ENCODE assay signal across 1 cellular context in the genomic region with DNA sequence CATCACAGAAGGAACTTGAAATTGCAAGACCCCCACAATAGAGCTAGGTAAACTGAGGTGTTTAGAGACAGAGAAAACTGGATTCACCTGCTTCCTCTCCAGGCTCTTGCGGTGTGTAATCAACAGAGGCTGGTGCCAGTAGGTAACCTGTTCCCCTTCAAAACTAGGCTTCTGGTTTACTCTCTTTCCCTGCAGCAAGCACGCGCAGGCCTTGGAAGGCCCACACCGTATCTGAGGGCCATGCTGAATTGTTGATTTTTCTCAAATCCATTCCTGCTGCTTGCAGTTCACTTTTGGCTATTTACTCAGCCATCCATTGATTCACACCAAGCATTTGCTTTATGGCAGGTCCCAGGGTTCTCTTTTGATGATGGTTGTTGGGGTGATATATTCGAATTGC.
TF ChIP-seq lines count a peak whose summit lies in the region.

No MANE protein-coding gene starts in this region.

TF ChIP-seq in SK-N-SH, 30 proteins besides CTCF, POLR2A, EP300 and RAD21 (continued from another document):
- TF ChIP-seq REST (IDR thresholded peaks at IDR 0.05; ENCODE audit: low read depth, low read length) (no peak), YY1 (IDR thresholded peaks at IDR 0.05; ENCODE audit: low read depth) (no peak), FOSL2 (IDR thresholded peaks at IDR 0.05; ENCODE audit: borderline replicate concordance, low read depth) (no peak), TEAD4 (IDR thresholded peaks at IDR 0.05; ENCODE audit: borderline replicate concordance, insufficient read depth) (no peak), RCOR1 (IDR thresholded peaks at IDR 0.05; ENCODE audit: low read length) (no peak), TAF1 (IDR thresholded peaks at IDR 0.05; ENCODE audit: borderline replicate concordance, low read depth, low read length) (no peak), GATA2 (CRISPR knock-in tag; IDR thresholded peaks at IDR 0.05) (no peak), SIN3A (IDR thresholded peaks at IDR 0.05; ENCODE audit: borderline replicate concordance, low read depth, low read length) (no peak), TCF12 (IDR thresholded peaks at IDR 0.05) (no peak)
- TF ChIP-seq, protein P1, sequence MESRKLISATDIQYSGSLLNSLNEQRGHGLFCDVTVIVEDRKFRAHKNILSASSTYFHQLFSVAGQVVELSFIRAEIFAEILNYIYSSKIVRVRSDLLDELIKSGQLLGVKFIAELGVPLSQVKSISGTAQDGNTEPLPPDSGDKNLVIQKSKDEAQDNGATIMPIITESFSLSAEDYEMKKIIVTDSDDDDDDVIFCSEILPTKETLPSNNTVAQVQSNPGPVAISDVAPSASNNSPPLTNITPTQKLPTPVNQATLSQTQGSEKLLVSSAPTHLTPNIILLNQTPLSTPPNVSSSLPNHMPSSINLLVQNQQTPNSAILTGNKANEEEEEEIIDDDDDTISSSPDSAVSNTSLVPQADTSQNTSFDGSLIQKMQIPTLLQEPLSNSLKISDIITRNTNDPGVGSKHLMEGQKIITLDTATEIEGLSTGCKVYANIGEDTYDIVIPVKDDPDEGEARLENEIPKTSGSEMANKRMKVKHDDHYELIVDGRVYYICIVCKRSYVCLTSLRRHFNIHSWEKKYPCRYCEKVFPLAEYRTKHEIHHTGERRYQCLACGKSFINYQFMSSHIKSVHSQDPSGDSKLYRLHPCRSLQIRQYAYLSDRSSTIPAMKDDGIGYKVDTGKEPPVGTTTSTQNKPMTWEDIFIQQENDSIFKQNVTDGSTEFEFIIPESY (IDR thresholded peaks at IDR 0.05; ENCODE audit: borderline replicate concordance, low read depth) = no peak
